25 cellular contexts compared by ENCODE assay signal in the genomic region with DNA sequence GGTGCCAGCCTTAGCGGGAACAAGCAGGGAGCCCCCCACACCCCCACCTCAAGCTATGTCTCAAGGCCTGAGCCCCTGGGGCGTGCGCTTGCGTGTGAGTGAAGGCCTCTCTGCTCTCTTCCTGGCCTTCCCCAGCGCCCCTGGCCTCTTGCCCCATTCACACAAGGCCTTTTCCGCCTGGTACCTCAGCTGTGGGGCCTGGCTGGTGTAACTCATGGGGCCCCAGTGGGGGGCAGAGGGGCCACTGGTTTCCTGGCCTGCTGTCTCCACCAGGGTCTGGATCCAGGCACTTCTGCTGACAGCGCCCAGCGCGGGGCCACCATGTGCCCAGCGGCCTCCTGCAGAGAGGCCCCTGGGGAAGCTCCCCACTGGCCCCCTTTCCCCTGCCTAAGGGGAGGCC.
"Had no signal": no experiment of that assay in that cellular context is flagged by ENCODE, and none has a peak within 500 bp of the region (broad histone marks: within the 10 kb centered on the region; RNA-seq: fewer than 3 reads in every experiment).

No MANE protein-coding gene starts in this region.

- H3K27ac Mint-ChIP-seq: activated CD4-positive, alpha-beta memory T cell treated with anti-CD3 and anti-CD28 coated beads for 36 hours; activated CD4-positive, alpha-beta T cell treated with anti-CD3 and anti-CD28 coated beads for 36 hours; activated CD4-positive, alpha-beta T cell treated with anti-CD3 and anti-CD28 coated beads, Interleukin-2, amount 10 ng/mL, durations not matched to agents 24 days and 14 days; activated naive CD4-positive, alpha-beta T cell treated with anti-CD3 and anti-CD28 coated beads, Interleukin-2, amount 50 U/mL, for 72 hours; activated naive CD8-positive, alpha-beta T cell treated with anti-CD3 and anti-CD28 coated beads, Interleukin-2, amount 10 ng/mL, durations not matched to agents 7 days and 5 days; activated T-cell treated with anti-CD3 and anti-CD28 coated beads, Interleukin-2, amount 50 U/mL, for 24 hours; activated T-cell treated with anti-CD3 and anti-CD28 coated beads, Interleukin-2, amount 50 U/mL, for 72 hours; dendritic cell treated with granulocyte-macrophage colony-stimulating factor and Interleukin-4, amounts not matched to agents 40 ng/mL and 50 ng/mL, for 4 days had no signal

- H3K27ac ChIP-seq: brain microvascular endothelial cell, coronary artery, dorsolateral prefrontal cortex had no signal

- ATAC-seq: activated CD4-positive, alpha-beta T cell treated with anti-CD3 and anti-CD28 coated beads for 36 hours; activated naive CD4-positive, alpha-beta T cell treated with anti-CD3 and anti-CD28 coated beads, Interleukin-2, amount 50 U/mL, for 72 hours; activated T-cell treated with anti-CD3 and anti-CD28 coated beads, Interleukin-2, amount 50 U/mL, for 72 hours; esophagus mucosa had no signal

- H3K36me3 ChIP-seq: brain microvascular endothelial cell had no signal

- H3K4me1 Mint-ChIP-seq: central memory CD8-positive, alpha-beta T cell had no signal

- H3K27me3 ChIP-seq: brain microvascular endothelial cell had no signal

- H3K36me3 Mint-ChIP-seq: activated naive CD4-positive, alpha-beta T cell treated with anti-CD3 and anti-CD28 coated beads, Interleukin-2, amount 10 ng/mL, durations not matched to agents 7 days and 5 days had no signal

- DNase-seq: activated CD4-positive, alpha-beta memory T cell treated with anti-CD3 and anti-CD28 coated beads for 36 hours; activated CD4-positive, alpha-beta T cell treated with anti-CD3 and anti-CD28 coated beads for 36 hours; activated CD4-positive, alpha-beta T cell treated with anti-CD3 and anti-CD28 coated beads, Interleukin-2, amount 10 ng/mL, durations not matched to agents 24 days and 14 days; activated CD4-positive, CD25-positive, alpha-beta regulatory T cell; activated CD4-positive, CD25-positive, alpha-beta regulatory T cell treated with anti-CD3 and anti-CD28 coated beads, Interleukin-2, amount 50 U/mL, for 72 hours; activated CD8-positive, alpha-beta memory T cell treated with anti-CD3 and anti-CD28 coated beads, Interleukin-2, amount 50 U/mL, for 48 hours; activated gamma-delta T cell; activated naive CD4-positive, alpha-beta T cell; activated naive CD4-positive, alpha-beta T cell treated with anti-CD3 and anti-CD28 coated beads, Interleukin-2, amount 10 ng/mL, durations not matched to agents 7 days and 5 days; activated naive CD8-positive, alpha-beta T cell treated with anti-CD3 and anti-CD28 coated beads, Interleukin-2, amount 10 ng/mL, durations not matched to agents 7 days and 5 days; activated T-cell treated with anti-CD3 and anti-CD28 coated beads for 4 hours; activated T-cell treated with anti-CD3 and anti-CD28 coated beads, Interleukin-2, amount 50 U/mL, for 24 hours; activated T-cell treated with anti-CD3 and anti-CD28 coated beads, Interleukin-2, amount 50 U/mL, for 72 hours; brain microvascular endothelial cell; dorsolateral prefrontal cortex; effector memory CD4-positive, alpha-beta T cell; endodermal cell; foreskin fibroblast; head of caudate nucleus; T-helper 2 cell had no signal

- H3K4me3 ChIP-seq: coronary artery, dorsolateral prefrontal cortex had no signal

- H3K9me3 Mint-ChIP-seq: activated CD4-positive, alpha-beta T cell treated with anti-CD3 and anti-CD28 coated beads, Interleukin-2, amount 10 ng/mL, durations not matched to agents 24 days and 14 days; activated naive CD4-positive, alpha-beta T cell treated with anti-CD3 and anti-CD28 coated beads, Interleukin-2, amount 10 ng/mL, durations not matched to agents 7 days and 5 days; central memory CD8-positive, alpha-beta T cell; dendritic cell treated with granulocyte-macrophage colony-stimulating factor and Interleukin-4, amounts not matched to agents 40 ng/mL and 50 ng/mL, for 4 days had no signal

- H3K4me3 Mint-ChIP-seq: activated CD4-positive, alpha-beta memory T cell treated with anti-CD3 and anti-CD28 coated beads for 36 hours; activated CD4-positive, alpha-beta T cell treated with anti-CD3 and anti-CD28 coated beads for 36 hours; activated CD4-positive, alpha-beta T cell treated with anti-CD3 and anti-CD28 coated beads, Interleukin-2, amount 10 ng/mL, durations not matched to agents 24 days and 14 days; activated naive CD4-positive, alpha-beta T cell treated with anti-CD3 and anti-CD28 coated beads, Interleukin-2, amount 10 ng/mL, durations not matched to agents 7 days and 5 days; activated naive CD8-positive, alpha-beta T cell treated with anti-CD3 and anti-CD28 coated beads, Interleukin-2, amount 10 ng/mL, durations not matched to agents 7 days and 5 days; activated T-cell treated with anti-CD3 and anti-CD28 coated beads, Interleukin-2, amount 50 U/mL, for 24 hours; activated T-cell treated with anti-CD3 and anti-CD28 coated beads, Interleukin-2, amount 50 U/mL, for 72 hours; central memory CD8-positive, alpha-beta T cell; dendritic cell treated with granulocyte-macrophage colony-stimulating factor and Interleukin-4, amounts not matched to agents 40 ng/mL and 50 ng/mL, for 4 days; endodermal cell had no signal
